19 cellular contexts compared by ENCODE assay signal in genomic region chr12:51065530-51065929, GRCh38.
"Had no signal": no experiment of that assay in that cellular context is flagged by ENCODE, and none has a peak within 500 bp of the region (broad histone marks: within the 10 kb centered on the region; RNA-seq: fewer than 3 reads in every experiment).

No MANE protein-coding gene starts in this region.

- DNase-seq: activated CD4-positive, alpha-beta memory T cell treated with anti-CD3 and anti-CD28 coated beads for 36 hours; activated CD4-positive, alpha-beta T cell treated with anti-CD3 and anti-CD28 coated beads for 48 hours; activated gamma-delta T cell; activated naive CD4-positive, alpha-beta T cell treated with anti-CD3 and anti-CD28 coated beads, Interleukin-2, amount 50 U/mL, for 16 hours; activated naive CD8-positive, alpha-beta T cell treated with anti-CD3 and anti-CD28 coated beads, Interleukin-2, amount 50 U/mL, for 24 hours; anterior cingulate cortex; caudate nucleus; effector CD4-positive, alpha-beta T cell; foreskin melanocyte; glutamatergic neuron; hippocampal formation; kidney glomerular epithelial cell; mesenchymal stem cell; nephron progenitor cell; right cardiac atrium; T1000; transverse colon had no signal

- H3K4me3 ChIP-seq: transverse colon had no signal

- H3K27ac ChIP-seq: parathyroid adenoma, transverse colon had no signal

- H3K4me1 ChIP-seq: parathyroid adenoma, transverse colon had no signal

- H3K27me3 ChIP-seq: transverse colon had no signal

- H3K9me3 ChIP-seq: transverse colon had no signal

- ATAC-seq: activated naive CD8-positive, alpha-beta T cell treated with anti-CD3 and anti-CD28 coated beads, Interleukin-2, amount 50 U/mL, for 24 hours; right cardiac atrium; stimulated activated memory B cell treated with anti-CD40 and anti-IgM and Interleukin-4, amounts not matched to agents 10 μg/mL and 1 μg/mL and 100 μg/mL, for 72 hours had no signal
